18 cellular contexts compared by ENCODE assay signal in genomic region chr15:28132524-28133275, GRCh38. TPM values are rescaled to one million over a fixed set of nuclear protein-coding genes. Genes with fewer than 3 reads are reported as not detected.
DNase-seq lines count a peak whose midpoint lies in the region; FAIRE-seq and TF ChIP-seq lines count a peak whose summit lies in the region.
"Had no signal": no experiment of that assay in that cellular context is flagged by ENCODE, and none has a peak within 500 bp of the region (broad histone marks: within the 10 kb centered on the region; RNA-seq: fewer than 3 reads in every experiment).

No MANE protein-coding gene starts in this region.

- H3K27me3 ChIP-seq in GM23248 (replicated peaks; ENCODE audit: insufficient read depth) = no peaks in the 10 kb centered on the region
- H3K27me3 ChIP-seq in astrocyte (ENCODE audit: insufficient read depth, low read length) = no peaks in the 10 kb centered on the region
- no peaks in the 10 kb centered on the region for H3K27me3 ChIP-seq in MM.1S (replicated peaks; ENCODE audit: insufficient read depth, low read length)
- H3K27me3 ChIP-seq: gastroesophageal sphincter, ovary, thyroid gland had no signal

- peaks cover 3% of the 10 kb centered on the region; the same call in 1 of the 2 replicates for H3K36me3 ChIP-seq in GM23248 (ENCODE audit: low read depth)
- H3K36me3 ChIP-seq in astrocyte (ENCODE audit: insufficient read depth, low read length) = peaks cover 6% of the 10 kb centered on the region
- 0 out of 2 replicates have a peak, but pooled peaks cover 3% of the 10 kb centered on the region for H3K36me3 ChIP-seq in MM.1S (replicated peaks; ENCODE audit: insufficient read depth, low read length)
- H3K36me3 ChIP-seq: ovary had no signal

- H3K9ac ChIP-seq in GM23248 (no peak overlapping the region), astrocyte (ENCODE audit: low read length) (no peak overlapping the region), MM.1S (ENCODE audit: low read length) (no peak overlapping the region)

- H3K36me3 Mint-ChIP-seq in astrocyte (ENCODE audit: low read depth, unreplicated experiment) = peaks cover 15% of the 10 kb centered on the region
- H3K36me3 Mint-ChIP-seq in activated CD4-positive, alpha-beta T cell treated with anti-CD3 and anti-CD28 coated beads, Interleukin-2, amount 10 ng/mL, durations not matched to agents 24 days and 14 days (ENCODE audit: low read depth) = peaks cover 22% of the 10 kb centered on the region
- peaks cover 34% of the 10 kb centered on the region for H3K36me3 Mint-ChIP-seq in endothelial cell (ENCODE audit: low read depth, unreplicated experiment)

- peaks cover 11% of the 10 kb centered on the region for H3K4me1 Mint-ChIP-seq in astrocyte (ENCODE audit: low read depth, unreplicated experiment)
- peaks cover 18% of the 10 kb centered on the region for H3K4me1 Mint-ChIP-seq in activated CD4-positive, alpha-beta T cell treated with anti-CD3 and anti-CD28 coated beads, Interleukin-2, amount 10 ng/mL, durations not matched to agents 24 days and 14 days
- no peaks in the 10 kb centered on the region for H3K4me1 Mint-ChIP-seq in endothelial cell (ENCODE audit: unreplicated experiment)

- H3K27ac Mint-ChIP-seq in astrocyte (ENCODE audit: unreplicated experiment) (peak overlapping the region; percentile 15), endothelial cell (ENCODE audit: unreplicated experiment) (no peak overlapping the region)
- H3K27ac Mint-ChIP-seq in activated CD4-positive, alpha-beta T cell treated with anti-CD3 and anti-CD28 coated beads, Interleukin-2, amount 10 ng/mL, durations not matched to agents 24 days and 14 days = no peak overlapping the region
- H3K27ac Mint-ChIP-seq: activated naive CD8-positive, alpha-beta T cell treated with anti-CD3 and anti-CD28 coated beads for 36 hours; dendritic cell treated with granulocyte-macrophage colony-stimulating factor and Interleukin-4, amounts not matched to agents 40 ng/mL and 50 ng/mL, for 4 days had no signal

- DNase-seq in A172 (ENCODE audit: low spot score) (peak; percentile 5), GM23248 (peak; percentile 62), astrocyte (ENCODE audit: low read depth) (peak; percentile 56), hepatic stellate cell (ENCODE audit: low spot score) (peak; percentile 70), MM.1S (no peak), endothelial cell (ENCODE audit: low spot score) (no peak), anterior cingulate cortex (lab: John Stamatoyannopoulos, UW) (no peak)
- DNase-seq in activated CD4-positive, alpha-beta T cell treated with anti-CD3 and anti-CD28 coated beads, Interleukin-2, amount 10 ng/mL, durations not matched to agents 24 days and 14 days = no peak
- DNase-seq: activated naive CD8-positive, alpha-beta T cell treated with anti-CD3 and anti-CD28 coated beads for 36 hours; DMS153; midbrain; NCI-H1048; ovary; stimulated activated CD4-positive, alpha-beta T cell treated with anti-CD3 and anti-CD28 coated beads, Interleukin-15, amount 100 ng/mL, for 24 hours; thyroid gland had no signal

- in situ Hi-C loops in GM23248 (cut with MboI) = no loop called here

- H4K20me1 ChIP-seq in GM23248 (ENCODE audit: insufficient read depth) = 0 out of 2 replicates have a peak, but pooled peaks cover 3% of the 10 kb centered on the region
- peaks cover 9% of the 10 kb centered on the region for H4K20me1 ChIP-seq in astrocyte (ENCODE audit: insufficient read depth, low read length)
- no peaks in the 10 kb centered on the region for H4K20me1 ChIP-seq in MM.1S (ENCODE audit: insufficient read depth, low read length)

- H3K9me3 Mint-ChIP-seq in astrocyte (ENCODE audit: unreplicated experiment) (no peaks in the 10 kb centered on the region), endothelial cell (ENCODE audit: unreplicated experiment) (no peaks in the 10 kb centered on the region)
- no peaks in the 10 kb centered on the region for H3K9me3 Mint-ChIP-seq in activated CD4-positive, alpha-beta T cell treated with anti-CD3 and anti-CD28 coated beads, Interleukin-2, amount 10 ng/mL, durations not matched to agents 24 days and 14 days
- H3K9me3 Mint-ChIP-seq: activated naive CD8-positive, alpha-beta T cell treated with anti-CD3 and anti-CD28 coated beads for 36 hours; dendritic cell treated with granulocyte-macrophage colony-stimulating factor and Interleukin-4, amounts not matched to agents 40 ng/mL and 50 ng/mL, for 4 days had no signal

- intact Hi-C loops in activated CD4-positive, alpha-beta T cell treated with anti-CD3 and anti-CD28 coated beads, Interleukin-2, amount 10 ng/mL, durations not matched to agents 24 days and 14 days (cut with micrococcal nuclease) = no loop called here

- H3K9me2 ChIP-seq in GM23248 (ENCODE audit: insufficient read depth) (no peaks in the 10 kb centered on the region), MM.1S (replicated peaks; ENCODE audit: insufficient read depth, low read length) (no peaks in the 10 kb centered on the region)

- H2AFZ ChIP-seq in GM23248 (no peak overlapping the region), astrocyte (ENCODE audit: low read depth, low read length) (no peak overlapping the region), MM.1S (ENCODE audit: low read length) (no peak overlapping the region)

- H3K4me3 Mint-ChIP-seq in astrocyte (ENCODE audit: unreplicated experiment) (no peak overlapping the region), endothelial cell (ENCODE audit: unreplicated experiment) (no peak overlapping the region)
- H3K4me3 Mint-ChIP-seq in activated CD4-positive, alpha-beta T cell treated with anti-CD3 and anti-CD28 coated beads, Interleukin-2, amount 10 ng/mL, durations not matched to agents 24 days and 14 days = no peak overlapping the region
- H3K4me3 Mint-ChIP-seq: activated naive CD8-positive, alpha-beta T cell treated with anti-CD3 and anti-CD28 coated beads for 36 hours; dendritic cell treated with granulocyte-macrophage colony-stimulating factor and Interleukin-4, amounts not matched to agents 40 ng/mL and 50 ng/mL, for 4 days had no signal

- no peak for TF ChIP-seq CTCF in astrocyte (IDR thresholded peaks at IDR 0.05; ENCODE audit: insufficient read depth, low read depth, low read length)
- TF ChIP-seq CTCF in MM.1S (IDR thresholded peaks at IDR 0.05; ENCODE audit: low read length) = no peak
- no peak for TF ChIP-seq CTCF in endothelial cell (IDR thresholded peaks at IDR 0.05; ENCODE audit: unreplicated experiment)

- no peaks in the 10 kb centered on the region for H3K27me3 Mint-ChIP-seq in astrocyte (ENCODE audit: low read depth, unreplicated experiment)
- H3K27me3 Mint-ChIP-seq in activated CD4-positive, alpha-beta T cell treated with anti-CD3 and anti-CD28 coated beads, Interleukin-2, amount 10 ng/mL, durations not matched to agents 24 days and 14 days = no peaks in the 10 kb centered on the region
- H3K27me3 Mint-ChIP-seq in endothelial cell (ENCODE audit: unreplicated experiment) = peaks cover 3% of the 10 kb centered on the region
- H3K27me3 Mint-ChIP-seq: activated naive CD8-positive, alpha-beta T cell treated with anti-CD3 and anti-CD28 coated beads for 36 hours; dendritic cell treated with granulocyte-macrophage colony-stimulating factor and Interleukin-4, amounts not matched to agents 40 ng/mL and 50 ng/mL, for 4 days had no signal

- peak; percentile 45 for FAIRE-seq in astrocyte (lab: Jason Lieb, UNC)

- H3K4me3 ChIP-seq in GM23248 (0 out of 2 replicates have a peak overlapping the region, but pooled peaks have one; percentile 1), astrocyte (ENCODE audit: insufficient read depth, low read depth, low read length) (no peak overlapping the region), MM.1S (ENCODE audit: low read length) (no peak overlapping the region)
- H3K4me3 ChIP-seq: gastroesophageal sphincter, ovary, SK-N-MC, thyroid gland had no signal

- H3K9me3 ChIP-seq in GM23248 (ENCODE audit: low read depth) = no peaks in the 10 kb centered on the region
- no peaks in the 10 kb centered on the region for H3K9me3 ChIP-seq in astrocyte (ENCODE audit: insufficient read depth, low read depth, low read length)
- H3K9me3 ChIP-seq in MM.1S (replicated peaks; ENCODE audit: insufficient read depth, low read length) = no peaks in the 10 kb centered on the region
- H3K9me3 ChIP-seq: gastroesophageal sphincter, ovary, thyroid gland had no signal

- H3K79me2 ChIP-seq in GM23248 (ENCODE audit: insufficient read depth) = no peaks in the 10 kb centered on the region
- no peaks in the 10 kb centered on the region for H3K79me2 ChIP-seq in astrocyte (ENCODE audit: insufficient read depth, low read length)
- no peaks in the 10 kb centered on the region for H3K79me2 ChIP-seq in MM.1S (ENCODE audit: low read length)

- peak overlapping the region; percentile 21 for H3K4me2 ChIP-seq in GM23248 (ENCODE audit: unreplicated experiment)
- peak overlapping the region; percentile 43 for H3K4me2 ChIP-seq in astrocyte (ENCODE audit: low read length)
- no peak overlapping the region for H3K4me2 ChIP-seq in MM.1S (ENCODE audit: low read depth, low read length)

- H3K4me1 ChIP-seq in GM23248 (ENCODE audit: insufficient read depth) (peaks cover 18% of the 10 kb centered on the region), astrocyte (ENCODE audit: insufficient read depth, low read length) (peaks cover 20% of the 10 kb centered on the region), MM.1S (ENCODE audit: low read length) (peaks cover 6% of the 10 kb centered on the region)
- H3K4me1 ChIP-seq: thyroid gland had no signal

- H3F3A ChIP-seq in GM23248 (ENCODE audit: insufficient read depth) = peaks cover 23% of the 10 kb centered on the region
- no peaks in the 10 kb centered on the region; the same call in 1 of the 2 replicates for H3F3A ChIP-seq in MM.1S (ENCODE audit: insufficient read depth, low read length)

- H3K27ac ChIP-seq in GM23248 (peak overlapping the region; percentile 28), astrocyte (ENCODE audit: low read depth, low read length) (peak overlapping the region; percentile 46), MM.1S (ENCODE audit: low read length) (no peak overlapping the region)
- H3K27ac ChIP-seq: gastroesophageal sphincter, ovary, SK-N-MC, thyroid gland had no signal

- WGBS in GM23248 (ENCODE audit: low coverage in 1 of 2, low lambda C conversion rate in 2 of 2, missing lambda C conversion rate in 2 of 2), 2 experiments = 80 to 82% methylated on average over 21 of the region's 21 CpGs

RNA-seq across cellular contexts. Expression of gene OCA2, which starts 33.6 kb away (rescaled TPM):
- total RNA-seq in A172 (2014; rRNA removed; shearing (Covaris generic)) = not detected in 2 replicates
- total RNA-seq in GM23248 (2014; rRNA removed; shearing (Covaris generic)) = not detected in 2 replicates
- not detected in 2 replicates for polyA plus RNA-seq in GM23248 (2016; fragmentation: Nextera tagmentation; extraction: Ambion mirVana)
- total RNA-seq in astrocyte = 2.4 and 2.9 TPM in 2 replicates
- total RNA-seq in activated CD4-positive, alpha-beta T cell treated with anti-CD3 and anti-CD28 coated beads, Interleukin-2, amount 10 ng/mL, durations not matched to agents 24 days and 14 days = not detected in 2 replicates
- not detected for total RNA-seq in endothelial cell (ENCODE audit: unreplicated experiment)
- total RNA-seq: activated naive CD8-positive, alpha-beta T cell treated with anti-CD3 and anti-CD28 coated beads for 36 hours had no signal

Comparison
In these comparisons a context has a peak if more than half of its experiments do, and no peak if none do; other contexts are left out.
1. DNase-seq: peak in A172 (single experiment), GM23248 (single experiment), astrocyte (single experiment) and hepatic stellate cell (single experiment); none in MM.1S (single experiment), activated CD4-positive, alpha-beta T cell treated with anti-CD3 and anti-CD28 coated beads, Interleukin-2, amount 10 ng/mL, durations not matched to agents 24 days and 14 days (single experiment), endothelial cell (single experiment) and anterior cingulate cortex (0 of 58).